Comparison of ENCODE assay signal across 9 cellular contexts in genomic region chr17:40167685-40168261, GRCh38. TPM values are rescaled to one million over a fixed set of nuclear protein-coding genes. Genes with fewer than 3 reads are reported as not detected.
DNase-seq lines count a peak whose midpoint lies in the region; TF ChIP-seq lines count a peak whose summit lies in the region.
"Had no signal": no experiment of that assay in that cellular context is flagged by ENCODE, and none has a peak within 500 bp of the region (broad histone marks: within the 10 kb centered on the region; RNA-seq: fewer than 3 reads in every experiment).

No MANE protein-coding gene starts in this region.

- H3K9ac ChIP-seq in muscle layer of colon (ENCODE audit: low read length): no peak overlapping the region

- no peaks in the 10 kb centered on the region for H3K9me3 ChIP-seq in cardiac muscle cell (ENCODE audit: low read depth)
- no peaks in the 10 kb centered on the region for H3K9me3 ChIP-seq in right atrium auricular region
- H3K9me3 ChIP-seq in muscle layer of colon (ENCODE audit: low read length): no peaks in the 10 kb centered on the region
- H3K9me3 ChIP-seq: MG63 had no signal

- peak overlapping the region; percentile 84 for H3K27ac ChIP-seq in cardiac muscle cell
- H3K27ac ChIP-seq in right atrium auricular region: no peak overlapping the region
- H3K27ac ChIP-seq in caudate nucleus (ENCODE audit: low read depth, low read length): peak overlapping the region; percentile 62
- peak overlapping the region; percentile 56 for H3K27ac ChIP-seq in muscle layer of colon (ENCODE audit: low read depth, low read length)

- H3K27ac Mint-ChIP-seq in type B pancreatic cell: peak overlapping the region; percentile 95

- H3K4me3 ChIP-seq in cardiac muscle cell (no peak overlapping the region), right atrium auricular region (no peak overlapping the region), muscle layer of colon (ENCODE audit: low read depth in 1 of 2, low read length in 2 of 2) (no peak overlapping the region)
- H3K4me3 ChIP-seq: MG63 had no signal

- peaks cover 33% of the 10 kb centered on the region for H3K36me3 Mint-ChIP-seq in type B pancreatic cell

- no peaks in the 10 kb centered on the region for H3K9me3 Mint-ChIP-seq in type B pancreatic cell

- no peak for TF ChIP-seq CTCF in cardiac muscle cell (IDR thresholded peaks at IDR 0.05; ENCODE audit: low read depth, low read length)
- no peak for TF ChIP-seq CTCF in right atrium auricular region (IDR thresholded peaks at IDR 0.05)
- no peak for TF ChIP-seq CTCF in type B pancreatic cell (conservative IDR thresholded peaks at IDR 0.05)

- H3K27me3 ChIP-seq in cardiac muscle cell (no peaks in the 10 kb centered on the region), right atrium auricular region (no peaks in the 10 kb centered on the region), muscle layer of colon (ENCODE audit: control insufficient read depth in 1 of 2, insufficient read depth in 2 of 2, low read length in 2 of 2) (no peaks in the 10 kb centered on the region)
- H3K27me3 ChIP-seq: MG63 had no signal

- H3K4me1 Mint-ChIP-seq in type B pancreatic cell (ENCODE audit: unreplicated experiment): peaks cover 5% of the 10 kb centered on the region

- H3K4me1 ChIP-seq in cardiac muscle cell (ENCODE audit: low read depth) (no peaks in the 10 kb centered on the region), right atrium auricular region (no peaks in the 10 kb centered on the region), muscle layer of colon (ENCODE audit: insufficient read depth, low read length) (peaks cover 11% of the 10 kb centered on the region)

- H3K27me3 Mint-ChIP-seq in type B pancreatic cell: no peaks in the 10 kb centered on the region

- H3K36me3 ChIP-seq in cardiac muscle cell: peaks cover 62% of the 10 kb centered on the region
- H3K36me3 ChIP-seq in right atrium auricular region: peaks cover 90% of the 10 kb centered on the region
- peaks cover 83% of the 10 kb centered on the region for H3K36me3 ChIP-seq in muscle layer of colon (ENCODE audit: insufficient read depth, low read length)

- peak overlapping the region; percentile 69 for H3K4me3 Mint-ChIP-seq in type B pancreatic cell

- DNase-seq in cardiac muscle cell (ENCODE audit: low read depth in 1 of 2, low spot score in 1 of 2) (no peak), right atrium auricular region (ENCODE audit: low spot score) (no peak), caudate nucleus (lab: John Stamatoyannopoulos, UW) (no peak), type B pancreatic cell (ENCODE audit: extremely low spot score, unreplicated experiment) (no peak), NCI-H2081 (lab: John Stamatoyannopoulos, UW) (no peak), NK-92 (lab: John Stamatoyannopoulos, UW; ENCODE audit: unreplicated experiment) (no peak), NCI-H2171 (lab: John Stamatoyannopoulos, UW) (no peak)
- DNase-seq: MG63 had no signal

RNA-seq across cellular contexts. Expression of gene RAPGEFL1, which starts 9.5 kb away (rescaled TPM):
- total RNA-seq in cardiac muscle cell: 7.1 and 12.2 TPM in 2 replicates
- polyA plus RNA-seq in cardiac muscle cell: 10.1 and 10.6 TPM in 2 replicates
- 1 to 10 TPM; 1.6 to 2.9 TPM for total RNA-seq in right atrium auricular region
- total RNA-seq in type B pancreatic cell (ENCODE audit: low replicate concordance): 9.9 and 18.6 TPM in 2 replicates

RNA-seq across cellular contexts. Expression of gene CASC3, which starts 27.4 kb away (rescaled TPM):
- 32.5 and 49.9 TPM in 2 replicates for total RNA-seq in cardiac muscle cell
- polyA plus RNA-seq in cardiac muscle cell: 54.6 and 95.1 TPM in 2 replicates
- total RNA-seq in right atrium auricular region: 10 to 100 TPM; 26.0 to 35.5 TPM
- total RNA-seq in type B pancreatic cell (ENCODE audit: low replicate concordance): 63.0 and 101 TPM in 2 replicates

RNA-seq across cellular contexts. Expression of gene MSL1, which starts 46.0 kb away (rescaled TPM):
- 96.8 and 104 TPM in 2 replicates for total RNA-seq in cardiac muscle cell
- polyA plus RNA-seq in cardiac muscle cell: 27.3 and 33.2 TPM in 2 replicates
- 10 to 100 TPM; 42.2 to 52.5 TPM for total RNA-seq in right atrium auricular region
- total RNA-seq in type B pancreatic cell (ENCODE audit: low replicate concordance): 86.3 and 128 TPM in 2 replicates

RNA-seq across cellular contexts. Expression of gene WIPF2, which starts 51.3 kb away (rescaled TPM):
- total RNA-seq in cardiac muscle cell: 7.1 and 9.5 TPM in 2 replicates
- polyA plus RNA-seq in cardiac muscle cell: 20.0 and 21.8 TPM in 2 replicates
- total RNA-seq in right atrium auricular region: 1 to 10 TPM; 5.0 to 8.5 TPM
- 27.2 and 35.3 TPM in 2 replicates for total RNA-seq in type B pancreatic cell (ENCODE audit: low replicate concordance)

Comparison
In these comparisons a context has a peak if more than half of its experiments do, and no peak if none do; other contexts are left out.
1. H3K27ac ChIP-seq: peak in cardiac muscle cell (single experiment), caudate nucleus (single experiment) and muscle layer of colon (single experiment); none in right atrium auricular region (0 of 2).